Comparison of ENCODE assay signal across 9 cellular contexts in the genomic region with DNA sequence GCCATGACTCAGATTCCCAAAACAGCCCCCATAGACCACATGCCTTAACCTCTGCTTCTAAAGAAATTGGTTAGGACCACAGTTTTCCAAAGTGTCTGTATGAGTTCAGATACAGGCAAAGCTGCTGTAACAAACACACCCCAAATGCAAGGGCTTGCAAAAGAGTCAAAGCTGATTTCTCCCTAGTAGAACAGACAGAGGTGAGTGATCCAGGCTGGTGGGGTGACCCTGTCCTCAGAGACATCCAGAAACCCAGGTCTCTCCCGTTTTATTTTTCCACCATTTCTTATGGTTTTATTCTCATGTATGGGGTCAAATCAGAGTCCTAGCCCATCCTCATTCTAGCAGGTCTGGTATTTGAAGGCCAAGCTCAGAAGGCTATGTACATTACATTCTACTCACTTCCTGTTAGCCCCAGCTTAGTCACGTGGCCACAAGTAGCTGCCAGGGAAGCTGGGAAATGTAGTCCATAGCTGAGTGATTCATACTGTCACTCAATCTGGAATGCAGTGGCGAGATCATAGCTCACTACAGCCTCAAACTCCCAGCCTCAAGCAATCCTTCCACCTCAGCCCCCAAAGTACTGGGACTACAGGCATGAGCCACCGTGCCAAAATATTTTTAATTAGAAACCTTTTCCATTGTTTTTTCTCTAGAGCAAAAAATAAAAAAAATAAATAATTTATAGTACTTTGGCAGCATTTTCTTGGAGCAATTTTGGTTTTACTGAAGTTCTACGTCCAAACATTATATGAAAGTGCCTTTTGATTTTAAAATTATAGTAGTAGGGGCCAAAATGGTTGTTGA.
A peak's percentile ranks its signal among the peaks of the same experiment; 100 is the strongest.
DNase-seq lines count a peak whose midpoint lies in the region; ATAC-seq and TF ChIP-seq lines count a peak whose summit lies in the region.
"Had no signal": no experiment of that assay in that cellular context is flagged by ENCODE, and none has a peak within 500 bp of the region (broad histone marks: within the 10 kb centered on the region; RNA-seq: fewer than 3 reads in every experiment).

No MANE protein-coding gene starts in this region.

- H3K27me3 ChIP-seq in lower lobe of right lung (ENCODE audit: low read depth): no peaks in the 10 kb centered on the region

- peak; percentile 6 for DNase-seq in NCI-H748 (lab: John Stamatoyannopoulos, UW; ENCODE audit: unreplicated experiment)
- DNase-seq in NCI-H748 treated with DMSO at 0.1 percent for 48 hours (lab: John Stamatoyannopoulos, UW): no peak
- peak; percentile 68 for DNase-seq in LoVo (ENCODE audit: low spot score)
- no peak for DNase-seq in activated B cell treated with CpG ODN at 0.5 μM for 24 hours
- no peak for DNase-seq in lower lobe of right lung
- DNase-seq in anterior cingulate cortex (lab: John Stamatoyannopoulos, UW): no peak

- no peaks in the 10 kb centered on the region for H3K36me3 Mint-ChIP-seq in activated B cell treated with CpG ODN at 0.5 μM for 24 hours (ENCODE audit: low read depth)

- no peak overlapping the region for H3K27ac Mint-ChIP-seq in activated B cell treated with CpG ODN at 0.5 μM for 24 hours

- H3K27me3 Mint-ChIP-seq in activated B cell treated with CpG ODN at 0.5 μM for 24 hours: no peaks in the 10 kb centered on the region

- H3K4me3 Mint-ChIP-seq in activated B cell treated with CpG ODN at 0.5 μM for 24 hours: no peak overlapping the region
- H3K4me3 Mint-ChIP-seq: nephron had no signal

- H3K9me3 ChIP-seq in lower lobe of right lung: no peaks in the 10 kb centered on the region

- ATAC-seq in activated B cell treated with CpG ODN at 0.5 μM for 24 hours (ENCODE audit: low read depth) (peak; percentile 74), lower lobe of right lung (peak; percentile 58 to 63), HG02852 (IDR thresholded peaks at IDR 0.05; ENCODE audit: unreplicated experiment) (no peak), GM19035 (IDR thresholded peaks at IDR 0.05; ENCODE audit: unreplicated experiment) (no peak)

- TF ChIP-seq CTCF in activated B cell treated with CpG ODN at 0.5 μM for 24 hours (IDR thresholded peaks at IDR 0.05) (no peak), lower lobe of right lung (IDR thresholded peaks at IDR 0.05) (no peak)

- H3K4me1 Mint-ChIP-seq in activated B cell treated with CpG ODN at 0.5 μM for 24 hours: no peaks in the 10 kb centered on the region
- H3K4me1 Mint-ChIP-seq: nephron had no signal

- no peak overlapping the region for H3K27ac ChIP-seq in lower lobe of right lung

- H3K36me3 ChIP-seq in lower lobe of right lung: no peaks in the 10 kb centered on the region

- no peak overlapping the region for H3K4me3 ChIP-seq in lower lobe of right lung

- no peaks in the 10 kb centered on the region for H3K9me3 Mint-ChIP-seq in activated B cell treated with CpG ODN at 0.5 μM for 24 hours

- no peaks in the 10 kb centered on the region for H3K4me1 ChIP-seq in lower lobe of right lung

- intact Hi-C loops in activated B cell treated with CpG ODN at 0.5 μM for 24 hours (cut with micrococcal nuclease): no loop called here
- intact Hi-C loops in lower lobe of right lung (cut with DNase I): no loop called here

- POLR2A ChIA-PET in activated B cell treated with CpG ODN at 0.5 μM for 24 hours (lab: Charles Lee): interaction anchor here (0.6 kb wide), 1 partner anchor 9 kb away, joined by 3 read pairs; no protein-coding TSS in a partner anchor

- CTCF ChIA-PET in activated B cell treated with CpG ODN at 0.5 μM for 24 hours (lab: Charles Lee): interaction anchor here (0.6 kb wide), 1 partner anchor 15 kb away, joined by 3 read pairs; no protein-coding TSS in a partner anchor

Comparison
In these comparisons a context has a peak if more than half of its experiments do, and no peak if none do; other contexts are left out.
1. DNase-seq: peak in NCI-H748 (single experiment) and LoVo (single experiment); none in NCI-H748 treated with DMSO at 0.1 percent for 48 hours (single experiment), activated B cell treated with CpG ODN at 0.5 μM for 24 hours (single experiment), lower lobe of right lung (single experiment) and anterior cingulate cortex (0 of 58).
2. ATAC-seq: peak in activated B cell treated with CpG ODN at 0.5 μM for 24 hours (single experiment) and lower lobe of right lung (2 of 2); none in HG02852 (single experiment) and GM19035 (single experiment).